Comparison of ENCODE assay signal across 8 cellular contexts in the genomic region with DNA sequence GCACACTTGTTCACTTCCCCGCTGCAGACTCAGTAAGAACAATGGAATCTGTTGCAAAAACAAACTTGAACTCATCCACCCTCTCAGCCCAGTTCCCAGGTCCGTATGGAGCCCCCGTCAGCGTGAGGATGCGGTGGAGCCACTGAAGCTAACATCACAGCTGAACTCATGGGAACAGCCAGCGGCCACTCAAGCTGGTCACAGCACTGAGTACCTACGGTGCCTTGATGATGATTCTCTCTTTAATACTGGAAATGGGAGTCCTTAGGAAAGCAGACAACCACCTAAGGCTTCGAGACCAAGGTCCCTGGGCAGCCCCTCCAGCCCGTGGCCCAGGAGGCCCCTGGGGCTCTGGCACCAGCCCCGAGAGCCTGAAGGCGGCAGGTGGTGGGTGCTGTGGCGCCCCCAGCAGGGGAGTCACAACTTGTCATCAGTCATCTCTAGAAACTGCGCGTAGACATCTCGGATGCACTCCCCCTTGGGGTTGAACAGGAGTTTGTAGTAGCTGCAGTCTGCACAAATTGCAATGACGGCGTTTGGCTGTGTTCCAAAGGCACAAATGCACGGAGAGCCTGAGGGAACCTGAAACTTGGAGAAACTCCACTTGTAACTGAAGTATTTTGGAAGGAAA. TPM values are rescaled to one million over a fixed set of nuclear protein-coding genes. Genes with fewer than 3 reads are reported as not detected.
A peak's percentile ranks its signal among the peaks of the same experiment; 100 is the strongest.
DNase-seq lines count a peak whose midpoint lies in the region; TF ChIP-seq lines count a peak whose summit lies in the region.

No MANE protein-coding gene starts in this region.

- H4K20me1 ChIP-seq in OCI-LY1 (ENCODE audit: insufficient read depth, low read length) = no peaks in the 10 kb centered on the region

- H3K9me3 ChIP-seq in OCI-LY1 (ENCODE audit: low read length) (no peaks in the 10 kb centered on the region), stomach (no peaks in the 10 kb centered on the region)

- no peak overlapping the region for H3K27ac Mint-ChIP-seq in immature natural killer cell

- intact Hi-C loops in stomach (cut with DNase I; ENCODE audit: low total_unique reads) = no loop called here

- no peaks in the 10 kb centered on the region; the same call in 1 of the 2 replicates for H3K36me3 ChIP-seq in OCI-LY1 (ENCODE audit: insufficient read depth, low read length)
- H3K36me3 ChIP-seq in stomach = no peaks in the 10 kb centered on the region

- no peak overlapping the region for H3K4me3 ChIP-seq in OCI-LY1 (ENCODE audit: low read depth, low read length, poor library complexity, severe bottlenecking)
- no peak overlapping the region for H3K4me3 ChIP-seq in astrocyte of the cerebellum (ENCODE audit: low read depth, low read length)
- no peak overlapping the region for H3K4me3 ChIP-seq in stomach

- TF ChIP-seq CTCF in OCI-LY1 (IDR thresholded peaks at IDR 0.05; ENCODE audit: low read length) = peak; percentile 80
- TF ChIP-seq CTCF in astrocyte of the cerebellum (IDR thresholded peaks at IDR 0.05; ENCODE audit: low read depth, low read length, missing control alignments) = peak; percentile 47
- peak in 1 of 7 experiments; percentile 6 for TF ChIP-seq CTCF in stomach (IDR thresholded peaks at IDR 0.05)

- H2AFZ ChIP-seq in OCI-LY1 (ENCODE audit: low read length) = no peak overlapping the region

- no peaks in the 10 kb centered on the region for H3K27me3 ChIP-seq in OCI-LY1 (ENCODE audit: insufficient read depth, low read length)
- H3K27me3 ChIP-seq in stomach = no peaks in the 10 kb centered on the region

- no peaks in the 10 kb centered on the region for H3K36me3 Mint-ChIP-seq in immature natural killer cell

- TF ChIP-seq POLR2A in stomach (IDR thresholded peaks at IDR 0.05) = no peak

- peaks cover 14 to 19% of the 10 kb centered on the region in 2 donors for H3K4me1 Mint-ChIP-seq in immature natural killer cell

- TF ChIP-seq EP300 in stomach (IDR thresholded peaks at IDR 0.05) = no peak

- no peaks in the 10 kb centered on the region for H3K9me3 Mint-ChIP-seq in immature natural killer cell

- H3K79me2 ChIP-seq in OCI-LY1 (ENCODE audit: insufficient read depth, low read length) = no peaks in the 10 kb centered on the region

- H3K4me1 ChIP-seq in OCI-LY1 (ENCODE audit: insufficient read depth, low read length, severe bottlenecking) = peaks cover 10% of the 10 kb centered on the region
- peaks cover 0 to 17% (median 12%) of the 10 kb centered on the region in 4 donors for H3K4me1 ChIP-seq in stomach

- H3K9me2 ChIP-seq in OCI-LY1 (ENCODE audit: low read depth, low read length) = no peaks in the 10 kb centered on the region

- peaks cover 4% of the 10 kb centered on the region; the same call in 1 of the 2 replicates for H3F3A ChIP-seq in OCI-LY1 (ENCODE audit: insufficient read depth, low read length)

- 42 to 46% (median 44%) methylated on average over 18 of the region's 18 CpGs for WGBS in stomach, 5 donors

- H3K27me3 Mint-ChIP-seq in immature natural killer cell (ENCODE audit: low read depth in 3 of 3) = peaks cover 0 to 2% (median 0%) of the 10 kb centered on the region in 3 donors

- no peak overlapping the region for H3K4me3 Mint-ChIP-seq in immature natural killer cell

- peak; percentile 34 for DNase-seq in activated T-cell treated with anti-CD3 and anti-CD28 coated beads, Interleukin-2, amount 50 U/mL, for 1 hour
- DNase-seq in activated T-cell treated with anti-CD3 and anti-CD28 coated beads for 4 hours = no peak
- peak; percentile 49 for DNase-seq in astrocyte of the cerebellum (ENCODE audit: low read depth)
- DNase-seq in immature natural killer cell = peak; percentile 41 to 54 (median 43)
- peak; percentile 61 for DNase-seq in stomach
- DNase-seq in NK-92 (lab: John Stamatoyannopoulos, UW; ENCODE audit: unreplicated experiment) = no peak
- no peak for DNase-seq in T1000 (lab: John Stamatoyannopoulos, UW)

- no peak overlapping the region; the same call in 1 of the 2 replicates for H3K4me2 ChIP-seq in OCI-LY1 (ENCODE audit: low read length)

- in situ Hi-C loops in astrocyte of the cerebellum (cut with HindIII; ENCODE audit: low sequenced_read_pairs) = no loop called here

- no peak overlapping the region for H3K9ac ChIP-seq in OCI-LY1 (ENCODE audit: low read length)

- H3K27ac ChIP-seq in OCI-LY1 (ENCODE audit: low read depth, low read length, poor library complexity, severe bottlenecking) (no peak overlapping the region), stomach (no peak overlapping the region)

RNA-seq across cellular contexts. Expression of a gene that starts 31.0 kb away (rescaled TPM):
- 10 to 100 TPM; 27.9 to 30.9 (median 30.3) TPM for polyA plus RNA-seq in immature natural killer cell
- 100 to 1,000 TPM in 1 of 5 donors, 10 to 100 TPM in 3, 1 to 10 TPM in 1; 7.0 to 219 (median 80.0) TPM for total RNA-seq in stomach
- 10 to 100 TPM; 28.0 to 41.5 (median 32.5) TPM for polyA plus RNA-seq in stomach

Comparison
In these comparisons a context has a peak if more than half of its experiments do, and no peak if none do; other contexts are left out.
1. DNase-seq: peak in activated T-cell treated with anti-CD3 and anti-CD28 coated beads, Interleukin-2, amount 50 U/mL, for 1 hour (single experiment), astrocyte of the cerebellum (single experiment), immature natural killer cell (3 of 3) and stomach (single experiment); none in activated T-cell treated with anti-CD3 and anti-CD28 coated beads for 4 hours (single experiment), NK-92 (single experiment) and T1000 (single experiment).